8 cellular contexts compared by ENCODE assay signal in the genomic region with DNA sequence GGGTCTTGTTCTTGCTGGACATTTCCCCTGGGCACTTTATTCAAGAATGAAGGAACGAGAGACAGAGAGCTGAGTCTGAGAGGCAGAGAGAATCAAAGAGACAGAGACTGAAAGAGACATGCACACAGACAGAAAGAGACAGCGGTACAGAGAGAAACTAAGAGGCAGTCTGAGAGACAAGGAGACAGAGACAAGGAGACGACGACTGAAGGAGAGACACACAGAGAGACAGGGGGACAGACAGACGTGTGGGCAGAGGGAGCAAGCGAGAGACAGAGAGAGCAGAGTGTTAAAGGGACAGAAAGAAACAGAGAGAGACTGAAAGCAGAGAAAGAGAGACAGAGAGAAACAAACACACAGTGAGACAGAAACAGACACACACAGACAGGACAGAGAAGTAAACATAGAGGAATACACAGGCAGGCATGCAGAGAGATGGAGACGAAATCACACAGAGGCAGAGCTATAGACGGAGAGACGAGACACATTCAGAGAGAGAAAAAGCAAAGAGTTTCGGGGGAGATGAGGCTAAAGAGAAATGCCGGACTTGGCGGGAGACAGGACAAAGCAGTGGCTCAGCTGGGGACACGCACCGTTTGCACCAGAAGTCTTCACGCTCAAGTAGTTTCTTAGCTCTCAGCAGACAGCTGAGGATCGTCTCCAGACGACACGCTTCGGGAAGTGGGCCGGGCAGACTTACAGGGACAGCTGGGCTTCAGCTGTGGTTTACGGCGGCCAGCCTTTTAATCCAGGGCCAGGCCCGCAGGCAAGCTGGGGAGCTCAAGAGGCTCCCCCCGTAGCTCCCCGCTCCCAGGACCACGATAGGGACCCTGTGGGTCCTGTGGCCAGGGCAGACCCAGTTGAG. TPM values are rescaled to one million over a fixed set of nuclear protein-coding genes. Genes with fewer than 3 reads are reported as not detected.
DNase-seq lines count a peak whose midpoint lies in the region; ATAC-seq and TF ChIP-seq lines count a peak whose summit lies in the region.

No MANE protein-coding gene starts in this region.

- in situ Hi-C loops in HAP-1 (cut with MboI; ENCODE audit: low sequenced_read_pairs) = no loop called here

- no peaks in the 10 kb centered on the region for H4K20me1 ChIP-seq in BLaER1 treated with 17β-estradiol and CSF1 and Interleukin-3, amounts not matched to agents 10 nM and 100 nM

- H3K27me3 ChIP-seq in BLaER1 treated with 17β-estradiol and CSF1 and Interleukin-3, amounts not matched to agents 10 nM and 100 nM = peaks cover 0 to 6% (median 0%) of the 10 kb centered on the region in 11 experiments; a peak in 2 of 22 replicates
- H3K27me3 ChIP-seq in parathyroid adenoma (ENCODE audit: control insufficient read depth, insufficient read depth, low read length) (no peaks in the 10 kb centered on the region), HAP-1 (ENCODE audit: low read depth) (no peaks in the 10 kb centered on the region), H7 (ENCODE audit: control insufficient read depth, insufficient read depth, low read length) (no peaks in the 10 kb centered on the region)

- peaks cover 27 to 51% (median 49%) of the 10 kb centered on the region in 10 experiments for H3K4me1 ChIP-seq in BLaER1 treated with 17β-estradiol and CSF1 and Interleukin-3, amounts not matched to agents 10 nM and 100 nM
- no peaks in the 10 kb centered on the region for H3K4me1 ChIP-seq in parathyroid adenoma
- no peaks in the 10 kb centered on the region for H3K4me1 ChIP-seq in HAP-1

- H3K36me3 ChIP-seq in BLaER1 treated with 17β-estradiol and CSF1 and Interleukin-3, amounts not matched to agents 10 nM and 100 nM = no peaks in the 10 kb centered on the region
- no peaks in the 10 kb centered on the region for H3K36me3 ChIP-seq in parathyroid adenoma (ENCODE audit: control insufficient read depth, insufficient read depth, low read length)
- no peaks in the 10 kb centered on the region for H3K36me3 ChIP-seq in HAP-1 (replicated peaks)
- H3K36me3 ChIP-seq in H7 (replicated peaks; ENCODE audit: control insufficient read depth, insufficient read depth, low read length) = no peaks in the 10 kb centered on the region

- H2AFZ ChIP-seq in parathyroid adenoma = peak overlapping the region; percentile 88

- peak overlapping the region; percentile 89 to 96 (median 93) for H3K4me2 ChIP-seq in BLaER1 treated with 17β-estradiol and CSF1 and Interleukin-3, amounts not matched to agents 10 nM and 100 nM
- H3K4me2 ChIP-seq in parathyroid adenoma (ENCODE audit: low read length) = no peak overlapping the region

- H3K79me2 ChIP-seq in parathyroid adenoma = no peaks in the 10 kb centered on the region

- peak overlapping the region in 9 of 10 experiments; percentile 5 to 52 (median 35); a peak in 13 of 20 replicates for H3K4me3 ChIP-seq in BLaER1 treated with 17β-estradiol and CSF1 and Interleukin-3, amounts not matched to agents 10 nM and 100 nM
- H3K4me3 ChIP-seq in fibroblast of the aortic adventitia (ENCODE audit: low read depth, low read length) (no peak overlapping the region), parathyroid adenoma (ENCODE audit: low read depth, low read length) (no peak overlapping the region), HAP-1 (no peak overlapping the region), H7 (ENCODE audit: insufficient read depth, low read depth, low read length) (no peak overlapping the region)

- peaks cover 9 to 17% (median 14%) of the 10 kb centered on the region in 11 experiments for H3K9me3 ChIP-seq in BLaER1 treated with 17β-estradiol and CSF1 and Interleukin-3, amounts not matched to agents 10 nM and 100 nM (replicated peaks in 1 of 11)
- H3K9me3 ChIP-seq in parathyroid adenoma (ENCODE audit: control insufficient read depth, low read length) (no peaks in the 10 kb centered on the region), HAP-1 (peaks cover 3% of the 10 kb centered on the region; the same call in 1 of the 2 replicates)

- no peak for TF ChIP-seq CTCF in fibroblast of the aortic adventitia (IDR thresholded peaks at IDR 0.05; ENCODE audit: insufficient read depth, low read length)
- no peak for TF ChIP-seq CTCF in parathyroid adenoma (IDR thresholded peaks at IDR 0.05)

- no peak for ATAC-seq in HG03457 (IDR thresholded peaks at IDR 0.05; ENCODE audit: unreplicated experiment)

- DNase-seq in NCI-H82 treated with DMSO at 0.1 percent for 48 hours (lab: John Stamatoyannopoulos, UW; ENCODE audit: unreplicated experiment) = peak; percentile 71
- DNase-seq in fibroblast of the aortic adventitia (ENCODE audit: low read depth) = peak; percentile 44
- DNase-seq in HAP-1 (ENCODE audit: low spot score in 2 of 2) = no peak
- DNase-seq in H7 = no peak
- DNase-seq in SW 1271 (lab: John Stamatoyannopoulos, UW) = no peak

- peak overlapping the region; percentile 34 to 71 (median 57); a peak in 20 of 22 replicates for H3K9ac ChIP-seq in BLaER1 treated with 17β-estradiol and CSF1 and Interleukin-3, amounts not matched to agents 10 nM and 100 nM
- no peak overlapping the region for H3K9ac ChIP-seq in parathyroid adenoma

- peak overlapping the region in 10 of 11 experiments; percentile 15 to 70 (median 46); a peak in 18 of 22 replicates for H3K27ac ChIP-seq in BLaER1 treated with 17β-estradiol and CSF1 and Interleukin-3, amounts not matched to agents 10 nM and 100 nM
- H3K27ac ChIP-seq in parathyroid adenoma = no peak overlapping the region

RNA-seq across cellular contexts. Expression of a gene that starts 56.0 kb away (rescaled TPM):
- 47.3 and 49.6 TPM in 2 replicates for total RNA-seq in fibroblast of the aortic adventitia (ENCODE audit: low replicate concordance)
- 27.1 and 40.2 TPM in 2 replicates for total RNA-seq in H7 (2014; rRNA removed; shearing (Covaris generic))

Comparison
In these comparisons a context has a peak if more than half of its experiments do, and no peak if none do; other contexts are left out.
1. H3K4me3 ChIP-seq: peak in BLaER1 treated with 17β-estradiol and CSF1 and Interleukin-3, amounts not matched to agents 10 nM and 100 nM (9 of 10); none in fibroblast of the aortic adventitia (single experiment), parathyroid adenoma (single experiment), HAP-1 (single experiment) and H7 (single experiment).
2. DNase-seq: peak in NCI-H82 treated with DMSO at 0.1 percent for 48 hours (single experiment) and fibroblast of the aortic adventitia (single experiment); none in HAP-1 (0 of 2), H7 (single experiment) and SW 1271 (0 of 2).